Comparison of ENCODE assay signal across 12 cellular contexts in genomic region chr1:50930965-50931737, GRCh38. TPM values are rescaled to one million over a fixed set of nuclear protein-coding genes. Genes with fewer than 3 reads are reported as not detected.
A peak's percentile ranks its signal among the peaks of the same experiment; 100 is the strongest.
DNase-seq lines count a peak whose midpoint lies in the region; ATAC-seq and TF ChIP-seq lines count a peak whose summit lies in the region.
"Had no signal": no experiment of that assay in that cellular context is flagged by ENCODE, and none has a peak within 500 bp of the region (broad histone marks: within the 10 kb centered on the region; RNA-seq: fewer than 3 reads in every experiment).

No MANE protein-coding gene starts in this region.

- ATAC-seq in IMR-90 (ENCODE audit: low read depth) (no peak), HG03457 (IDR thresholded peaks at IDR 0.05; ENCODE audit: unreplicated experiment) (no peak), foreskin keratinocyte (no peak)
- ATAC-seq: GM23338 had no signal

- H2BK120ac ChIP-seq in IMR-90 (ENCODE audit: low read depth, low read length), result no peak overlapping the region

- H4K20me1 ChIP-seq in IMR-90 (ENCODE audit: insufficient read depth, low read length), result no peaks in the 10 kb centered on the region; the same call in 1 of the 2 replicates

- peak; percentile 1 for DNase-seq in SKM-1 treated with dmso at 0.1 percent for 144 hours (lab: John Stamatoyannopoulos, UW; ENCODE audit: unreplicated experiment)
- no peak for DNase-seq in SKM-1 (lab: John Stamatoyannopoulos, UW; ENCODE audit: unreplicated experiment)
- DNase-seq in IMR-90, result peak; percentile 19
- DNase-seq in activated naive CD4-positive, alpha-beta T cell treated with anti-CD3 and anti-CD28 coated beads, Interleukin-2, amount 50 U/mL, for 16 hours, result peak; percentile 25
- peak; percentile 23 to 26 for DNase-seq in stimulated activated CD4-positive, alpha-beta T cell treated with anti-CD3 and anti-CD28 coated beads, Interleukin-2, amount 100 ng/mL, for 24 hours
- no peak for DNase-seq in T-helper 2 cell
- DNase-seq in foreskin keratinocyte, result no peak
- DNase-seq: kidney had no signal

- TF ChIP-seq POLR2A in IMR-90 (IDR thresholded peaks at IDR 0.05; ENCODE audit: low read depth, low read length), result no peak

- no peaks in the 10 kb centered on the region for H3K9me3 ChIP-seq in IMR-90 (ENCODE audit: control insufficient read depth, insufficient read depth, low read length)
- H3K9me3 ChIP-seq: adrenal gland had no signal

- H3K27ac ChIP-seq in IMR-90 (ENCODE audit: insufficient read depth, low read length) (no peak overlapping the region), foreskin keratinocyte (no peak overlapping the region)
- H3K27ac ChIP-seq: adrenal gland had no signal

- TF ChIP-seq CTCF in IMR-90 (conservative IDR thresholded peaks at IDR 0.05; ENCODE audit: low read depth, low read length), result no peak
- no peak for TF ChIP-seq CTCF in foreskin keratinocyte (conservative IDR thresholded peaks at IDR 0.05)

- in situ Hi-C loops in IMR-90 (cut with MboI; ENCODE audit: low sequenced_read_pairs), result no loop called here

- no peak overlapping the region for H3K4me2 ChIP-seq in IMR-90 (ENCODE audit: low read depth, low read length)
- H3K4me2 ChIP-seq: GM23338 had no signal

- H2AFZ ChIP-seq in IMR-90 (replicated peaks; ENCODE audit: low read length, poor library complexity), result no peak overlapping the region
- H2AFZ ChIP-seq: GM23338 had no signal

- no peak overlapping the region for H2AK5ac ChIP-seq in IMR-90 (ENCODE audit: low read depth, low read length)

- H3K18ac ChIP-seq in IMR-90 (ENCODE audit: low read depth, low read length), result no peak overlapping the region

- no peak overlapping the region for H3K14ac ChIP-seq in IMR-90 (replicated peaks; ENCODE audit: low read depth, low read length)

- H3K56ac ChIP-seq in IMR-90 (ENCODE audit: extremely low read depth, insufficient read depth, low read length), result no peak overlapping the region

- H3K4me1 ChIP-seq in IMR-90 (ENCODE audit: control insufficient read depth, insufficient read depth, low read length), result peaks cover 2% of the 10 kb centered on the region; the same call in 1 of the 2 replicates
- H3K4me1 ChIP-seq in foreskin keratinocyte, result no peaks in the 10 kb centered on the region

- H3K79me1 ChIP-seq in IMR-90 (ENCODE audit: low read depth in 1 of 2, low read length in 2 of 2), result peaks cover 12 to 30% of the 10 kb centered on the region in 2 experiments

- no peak overlapping the region for H3K4me3 ChIP-seq in IMR-90 (ENCODE audit: insufficient read depth, low read depth, low read length)
- H3K4me3 ChIP-seq: adrenal gland, GM23338, SK-N-MC had no signal

- H3K23ac ChIP-seq in IMR-90 (ENCODE audit: low read depth, low read length), result no peak overlapping the region

- H3K9ac ChIP-seq in IMR-90 (ENCODE audit: low read depth, low read length), result no peak overlapping the region

- TF ChIP-seq RAD21 in IMR-90 (IDR thresholded peaks at IDR 0.05; ENCODE audit: low read length), result no peak

- dilution Hi-C loops in IMR-90 (cut with HindIII; ENCODE audit: low sequenced_read_pairs, unreplicated experiment), result no loop called here

- H4K8ac ChIP-seq in IMR-90 (ENCODE audit: low read depth in 2 of 2, low read length in 2 of 2), result no peak overlapping the region

- no peaks in the 10 kb centered on the region for H3K36me3 ChIP-seq in IMR-90 (ENCODE audit: control insufficient read depth, insufficient read depth, low read length)
- H3K36me3 ChIP-seq: adrenal gland had no signal

- H2BK5ac ChIP-seq in IMR-90 (ENCODE audit: low read depth, low read length, poor library complexity, severe bottlenecking), result no peak overlapping the region

- no peak overlapping the region for H2AK9ac ChIP-seq in IMR-90 (replicated peaks; ENCODE audit: low read depth, low read length, poor library complexity)

- no peak overlapping the region for H2BK20ac ChIP-seq in IMR-90 (ENCODE audit: low read depth, low read length)

- CTCF ChIA-PET in IMR-90 (lab: Yijun Ruan, JAX), result no interaction called here

- H2BK15ac ChIP-seq in IMR-90 (ENCODE audit: low read depth, low read length), result no peak overlapping the region

- H3K9me1 ChIP-seq in IMR-90 (ENCODE audit: insufficient read depth, low read length), result no peaks in the 10 kb centered on the region

- BruUV-seq in IMR-90 (replicated peaks; lab: Mats Ljungman, UMichigan), result no TSS peak

- H3K27me3 ChIP-seq in IMR-90 (ENCODE audit: control insufficient read depth, insufficient read depth, low read length) (no peaks in the 10 kb centered on the region), foreskin keratinocyte (no peaks in the 10 kb centered on the region)
- H3K27me3 ChIP-seq: adrenal gland had no signal

- H4K91ac ChIP-seq in IMR-90 (ENCODE audit: insufficient read depth, low read depth, low read length), result no peak overlapping the region

- H4K5ac ChIP-seq in IMR-90 (ENCODE audit: low read depth, low read length), result no peak overlapping the region

- H3K4ac ChIP-seq in IMR-90 (ENCODE audit: low read depth, low read length), result no peak overlapping the region

- POLR2A ChIA-PET in IMR-90 (lab: Charles Lee; ENCODE audit: unreplicated experiment), result no interaction called here

- WGBS in IMR-90 (ENCODE audit: extremely low coverage in 2 of 2, insufficient read length in 1 of 2), 2 experiments, result no CpG with 5 or more reads among the region's 6 CpGs

- intact Hi-C loops in IMR-90 (cut with micrococcal nuclease), result no loop called here

TF ChIP-seq in IMR-90, 13 proteins besides CTCF, POLR2A, EP300 and RAD21:
- no peak for TF ChIP-seq CEBPB (IDR thresholded peaks at IDR 0.05; ENCODE audit: low read depth, low read length)
- TF ChIP-seq FOS (IDR thresholded peaks at IDR 0.05; ENCODE audit: low read depth, low read length), result no peak
- TF ChIP-seq BHLHE40 (IDR thresholded peaks at IDR 0.05; ENCODE audit: low read depth, low read length), result no peak
- no peak for TF ChIP-seq USF2 (IDR thresholded peaks at IDR 0.05; ENCODE audit: low read depth, low read length)
- TF ChIP-seq RFX5 (IDR thresholded peaks at IDR 0.05; ENCODE audit: low read depth, low read length), result no peak
- no peak for TF ChIP-seq RCOR1 (IDR thresholded peaks at IDR 0.05; ENCODE audit: insufficient replicate concordance, low read length)
- TF ChIP-seq, protein P1, sequence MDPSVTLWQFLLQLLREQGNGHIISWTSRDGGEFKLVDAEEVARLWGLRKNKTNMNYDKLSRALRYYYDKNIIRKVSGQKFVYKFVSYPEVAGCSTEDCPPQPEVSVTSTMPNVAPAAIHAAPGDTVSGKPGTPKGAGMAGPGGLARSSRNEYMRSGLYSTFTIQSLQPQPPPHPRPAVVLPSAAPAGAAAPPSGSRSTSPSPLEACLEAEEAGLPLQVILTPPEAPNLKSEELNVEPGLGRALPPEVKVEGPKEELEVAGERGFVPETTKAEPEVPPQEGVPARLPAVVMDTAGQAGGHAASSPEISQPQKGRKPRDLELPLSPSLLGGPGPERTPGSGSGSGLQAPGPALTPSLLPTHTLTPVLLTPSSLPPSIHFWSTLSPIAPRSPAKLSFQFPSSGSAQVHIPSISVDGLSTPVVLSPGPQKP (IDR thresholded peaks at IDR 0.05; ENCODE audit: borderline replicate concordance, low read depth, low read length), result no peak
- no peak for TF ChIP-seq MAFK (IDR thresholded peaks at IDR 0.05; ENCODE audit: low read depth, low read length)
- TF ChIP-seq SMC3 (IDR thresholded peaks at IDR 0.05; ENCODE audit: low read depth, low read length), result no peak
- no peak for TF ChIP-seq CHD1 (IDR thresholded peaks at IDR 0.05; ENCODE audit: low read depth, low read length)
- TF ChIP-seq MAZ (IDR thresholded peaks at IDR 0.05; ENCODE audit: borderline replicate concordance, low read depth, low read length), result no peak
- no peak for TF ChIP-seq MXI1 (IDR thresholded peaks at IDR 0.05; ENCODE audit: borderline replicate concordance, low read depth, low read length)
- TF ChIP-seq NFE2L2 (IDR thresholded peaks at IDR 0.05; ENCODE audit: low read depth, low read length), result no peak

RNA-seq across cellular contexts. Expression of gene FAF1, which starts 28.9 kb away (rescaled TPM):
- total RNA-seq in IMR-90 (2012; rRNA removed), result 72.9 and 78.0 TPM in 2 replicates
- 15.4 and 18.8 TPM in 2 replicates for polyA plus RNA-seq in IMR-90 (2012; rRNA removed)
- 1.5 and 12.3 TPM in 2 replicates for polyA plus RNA-seq in IMR-90 (2012; cell fraction: cytosol; rRNA removed)
- polyA plus RNA-seq in IMR-90 (2012; cell fraction: nucleus; rRNA removed; ENCODE audit: low replicate concordance), result 0.66 and 6.9 TPM in 2 replicates
- 67.1 and 68.7 TPM in 2 replicates for total RNA-seq in foreskin keratinocyte
- 45.4 and 53.3 TPM in 2 replicates for polyA plus RNA-seq in foreskin keratinocyte

RNA-seq across cellular contexts. Expression of gene CDKN2C, which starts 38.9 kb away (rescaled TPM):
- total RNA-seq in IMR-90 (2012; rRNA removed) (14.3 and 18.9 TPM in 2 replicates), foreskin keratinocyte (2.6 and 3.3 TPM in 2 replicates)
- polyA plus RNA-seq in IMR-90 (2012; rRNA removed) (13.5 and 15.5 TPM in 2 replicates), foreskin keratinocyte (2.5 and 3.2 TPM in 2 replicates)
- polyA plus RNA-seq in IMR-90 (2012; cell fraction: cytosol; rRNA removed), result 7.1 and 10.0 TPM in 2 replicates
- polyA plus RNA-seq in IMR-90 (2012; cell fraction: nucleus; rRNA removed; ENCODE audit: low replicate concordance), result 3.0 and 4.7 TPM in 2 replicates
- total RNA-seq: GM23338 had no signal
- polyA plus RNA-seq: GM23338 had no signal

Comparison
In these comparisons a context has a peak if more than half of its experiments do, and no peak if none do; other contexts are left out.
1. DNase-seq: peak in SKM-1 treated with dmso at 0.1 percent for 144 hours (single experiment), IMR-90 (single experiment), activated naive CD4-positive, alpha-beta T cell treated with anti-CD3 and anti-CD28 coated beads, Interleukin-2, amount 50 U/mL, for 16 hours (single experiment) and stimulated activated CD4-positive, alpha-beta T cell treated with anti-CD3 and anti-CD28 coated beads, Interleukin-2, amount 100 ng/mL, for 24 hours (2 of 2); none in SKM-1 (single experiment), T-helper 2 cell (0 of 5) and foreskin keratinocyte (0 of 2).